In genomic region chr6:118893882-118894424, GRCh38 we compare ENCODE assay signal across 8 cellular contexts. TPM values are rescaled to one million over a fixed set of nuclear protein-coding genes. Genes with fewer than 3 reads are reported as not detected.
DNase-seq lines count a peak whose midpoint lies in the region; ATAC-seq, FAIRE-seq and TF ChIP-seq lines count a peak whose summit lies in the region.

Gene ASF1A, plus strand, starts transcription at chr6:118894152. Its CDS starts 262 bp downstream, at chr6:118894414.

- H3K4me1 Mint-ChIP-seq in T-cell = peaks cover 61 to 65% (median 65%) of the 10 kb centered on the region in 3 donors

- no peaks in the 10 kb centered on the region for H3K27me3 Mint-ChIP-seq in T-cell

- H3K4me1 ChIP-seq in upper lobe of right lung = peaks cover 32% of the 10 kb centered on the region

- H3K36me3 ChIP-seq in upper lobe of right lung = no peaks in the 10 kb centered on the region

- intact Hi-C loops in cardiac septum (cut with DNase I) (loop anchor here (1.0 kb wide), 1 partner anchor 40 kb away; no protein-coding TSS in a partner anchor), upper lobe of right lung (cut with DNase I) (no loop called here)

- peak within 1 kb of the TSS; percentile 90 for H3K27ac ChIP-seq in adipose tissue (ENCODE audit: low read depth, low read length)
- peak within 1 kb of the TSS; percentile 97 for H3K27ac ChIP-seq in upper lobe of right lung

- peak; percentile 63 for ATAC-seq in HG02852 (IDR thresholded peaks at IDR 0.05; ENCODE audit: unreplicated experiment)
- peak; percentile 78 to 81 (median 79) for ATAC-seq in T-cell (replicated peaks in 1 of 4)
- ATAC-seq in upper lobe of right lung = peak; percentile 95

- CTCF ChIA-PET in T-cell (lab: Charles Lee) = interaction anchor here (0.5 to 4.5 kb wide), 7 partner anchors 10 to 328 kb away, joined by 3 to 30 read pairs (median 7); no protein-coding TSS in a partner anchor

- TF ChIP-seq POLR2A in GM12892 (IDR thresholded peaks at IDR 0.05; ENCODE audit: low read depth, low read length) = peak; percentile 62

- H3K4me3 ChIP-seq in upper lobe of right lung = peak within 1 kb of the TSS; percentile 95

- TF ChIP-seq CTCF in upper lobe of right lung (IDR thresholded peaks at IDR 0.05) = peak; percentile 51

- 0% methylated on average over 48 of the region's 48 CpGs for WGBS in adipose tissue, 3 donors

- H3K9me3 ChIP-seq in upper lobe of right lung = no peaks in the 10 kb centered on the region

- peaks cover 11% of the 10 kb centered on the region for H3K36me3 Mint-ChIP-seq in T-cell

- no peaks in the 10 kb centered on the region for H3K27me3 ChIP-seq in upper lobe of right lung

- POLR2A ChIA-PET in T-cell (lab: Charles Lee) = interaction anchor here (0.6 to 3.6 kb wide), 2 partner anchors 85 to 1187 kb away, joined by 3 to 17 read pairs; no protein-coding TSS in a partner anchor

- DNase-seq in GM12892 (ENCODE audit: insufficient read length) (peak; percentile 56), NCI-H1436 treated with DMSO at 0.1 percent for 48 hours (lab: John Stamatoyannopoulos, UW) (peak; percentile 92), T-cell (peak; percentile 86 to 96 (median 93)), cardiac septum (ENCODE audit: low spot score) (peak; percentile 97), pons (ENCODE audit: low spot score) (peak; percentile 99), upper lobe of right lung (peak; percentile 97)

- peak; percentile 94 for FAIRE-seq in GM12892 (lab: Jason Lieb, UNC)

- peak within 1 kb of the TSS; percentile 99 to 100 for H3K27ac Mint-ChIP-seq in T-cell

- no peaks in the 10 kb centered on the region for H3K9me3 Mint-ChIP-seq in T-cell

- peak within 1 kb of the TSS; percentile 91 to 96 (median 94) for H3K4me3 Mint-ChIP-seq in T-cell

RNA-seq across cellular contexts. Expression of gene ASF1A, which starts in this region (rescaled TPM):
- polyA plus RNA-seq in GM12892 (2012; ENCODE audit: missing spikeins) = 17.5 TPM
- total RNA-seq in T-cell (10 to 100 TPM; 16.8 to 49.6 (median 42.5) TPM), cardiac septum (18.8 TPM), upper lobe of right lung (22.9 TPM)
- 1 to 10 TPM; 5.8 to 8.9 (median 6.4) TPM for polyA plus RNA-seq in adipose tissue

Comparison
In these comparisons a context has a peak if more than half of its experiments do, and no peak if none do; other contexts are left out.
1. Peak in every context shown above with its lines: DNase-seq, ATAC-seq, H3K4me3 ChIP-seq and H3K27ac ChIP-seq.